Comparison of ENCODE assay signal across 25 cellular contexts in genomic region chr9:136510561-136510960, GRCh38. TPM values are rescaled to one million over a fixed set of nuclear protein-coding genes. Genes with fewer than 3 reads are reported as not detected.
A peak's percentile ranks its signal among the peaks of the same experiment; 100 is the strongest.
DNase-seq lines count a peak whose midpoint lies in the region; ATAC-seq and TF ChIP-seq lines count a peak whose summit lies in the region.
"Had no signal": no experiment of that assay in that cellular context is flagged by ENCODE, and none has a peak within 500 bp of the region (broad histone marks: within the 10 kb centered on the region; RNA-seq: fewer than 3 reads in every experiment).

No MANE protein-coding gene starts in this region.

- no peaks in the 10 kb centered on the region for H3K27me3 ChIP-seq in right cardiac atrium (ENCODE audit: control insufficient read depth, insufficient read depth)
- H3K27me3 ChIP-seq in gastroesophageal sphincter = no peaks in the 10 kb centered on the region
- H3K27me3 ChIP-seq in uterus = no peaks in the 10 kb centered on the region
- H3K27me3 ChIP-seq: testis had no signal

- no peak for TF ChIP-seq EP300 in gastroesophageal sphincter (IDR thresholded peaks at IDR 0.05)

- H3K4me1 ChIP-seq in right cardiac atrium (ENCODE audit: control insufficient read depth, insufficient read depth, low read length) (no peaks in the 10 kb centered on the region), gastroesophageal sphincter (peaks cover 0 to 19% (median 0%) of the 10 kb centered on the region in 3 donors), uterus (no peaks in the 10 kb centered on the region)
- H3K4me1 ChIP-seq: A549, prostate gland, testis had no signal

- DNase-seq in right cardiac atrium (no peak), cardiac septum (ENCODE audit: low spot score) (no peak), uterus (no peak), GM13977 (ENCODE audit: low spot score) (no peak)
- DNase-seq: activated CD4-positive, CD25-positive, alpha-beta regulatory T cell; activated naive CD4-positive, alpha-beta T cell treated with anti-CD3 and anti-CD28 coated beads, Interleukin-2, amount 50 U/mL, for 16 hours; AML-193; amygdala; CD4-positive, alpha-beta T cell; NCI-H1092 treated with DMSO at 0.1 percent for 48 hours; NCI-H187 treated with DMSO at 0.1 percent for 48 hours; NCI-H446; NCI-H774; stimulated activated CD4-positive, alpha-beta T cell treated with anti-CD3 and anti-CD28 coated beads, Interleukin-2, amount 100 ng/mL, for 24 hours; T-helper 1 cell; testis had no signal

- H3K27ac ChIP-seq in right cardiac atrium (ENCODE audit: low read length) (peak overlapping the region; percentile 65), gastroesophageal sphincter (peak overlapping the region in 3 of 4 donors; percentile 74 to 84 (median 80)), skin epidermis (peak overlapping the region in 15 of 21 experiments; percentile 0 to 91 (median 64)), uterus (peak overlapping the region; percentile 36 to 72)
- H3K27ac ChIP-seq: A549, prostate gland, testis had no signal

- WGBS in right cardiac atrium = 82% methylated on average over 26 of the region's 26 CpGs
- no CpG with 5 or more reads among the region's 26 CpGs for WGBS in gastroesophageal sphincter (ENCODE audit: low coverage in 1 of 2), 2 donors

- TF ChIP-seq POLR2A in gastroesophageal sphincter (IDR thresholded peaks at IDR 0.05) = no peak
- no peak for TF ChIP-seq POLR2A in uterus (IDR thresholded peaks at IDR 0.05)

- intact Hi-C loops in right cardiac atrium (cut with DNase I) = no loop called here
- intact Hi-C loops in cardiac septum (cut with DNase I) = no loop called here
- intact Hi-C loops in uterus (cut with DNase I; ENCODE audit: low total_unique reads) = no loop called here

- in situ Hi-C loops in GM13977 (cut with MboI; ENCODE audit: low pct_unique_long_range_greater_than_20kb, low sequenced_read_pairs, unreplicated experiment) = no loop called here

- ATAC-seq in right cardiac atrium = no peak
- ATAC-seq in gastroesophageal sphincter = no peak
- no peak for ATAC-seq in HG03571 (IDR thresholded peaks at IDR 0.05; ENCODE audit: unreplicated experiment)
- ATAC-seq in GM19035 (IDR thresholded peaks at IDR 0.05; ENCODE audit: unreplicated experiment) = no peak
- ATAC-seq: A549, HCT116 had no signal

- H3K4me3 ChIP-seq in right cardiac atrium (ENCODE audit: low read length) (no peak overlapping the region), gastroesophageal sphincter (no peak overlapping the region), skin epidermis (no peak overlapping the region), uterus (no peak overlapping the region)
- H3K4me3 ChIP-seq: A549, coronary artery, prostate gland, smooth muscle cell, testis had no signal

- H3K36me3 ChIP-seq in gastroesophageal sphincter (peaks cover 0 to 100% of the 10 kb centered on the region in 2 donors), uterus (no peaks in the 10 kb centered on the region)

- TF ChIP-seq CTCF in gastroesophageal sphincter (IDR thresholded peaks at IDR 0.05) = no peak
- TF ChIP-seq CTCF in uterus (IDR thresholded peaks at IDR 0.05) = no peak
- no peak for TF ChIP-seq CTCF in GM13977 (IDR thresholded peaks at IDR 0.05; ENCODE audit: extremely low read depth, insufficient read depth, missing control alignments)

- H3K9me3 ChIP-seq in right cardiac atrium (ENCODE audit: control insufficient read depth, low read length) = no peaks in the 10 kb centered on the region
- no peaks in the 10 kb centered on the region for H3K9me3 ChIP-seq in gastroesophageal sphincter
- H3K9me3 ChIP-seq in uterus = no peaks in the 10 kb centered on the region
- H3K9me3 ChIP-seq: A549, prostate gland, testis had no signal

RNA-seq across cellular contexts. Expression of gene SEC16A, which starts 27.7 kb away (rescaled TPM):
- total RNA-seq in right cardiac atrium (10 to 100 TPM; 24.2 to 35.3 (median 28.6) TPM), cardiac septum (33.7 TPM), gastroesophageal sphincter (10 to 100 TPM; 35.5 to 71.0 (median 50.5) TPM), uterus (10 to 100 TPM; 18.8 to 73.2 (median 35.1) TPM)
- polyA plus RNA-seq in right cardiac atrium = 23.1 TPM

RNA-seq across cellular contexts. Expression of gene NOTCH1, which starts 35.3 kb away (rescaled TPM):
- total RNA-seq in right cardiac atrium (10 to 100 TPM; 20.4 to 31.9 (median 29.4) TPM), cardiac septum (29.7 TPM), gastroesophageal sphincter (10 to 100 TPM; 31.1 to 72.1 (median 44.0) TPM), uterus (100 to 1,000 TPM in 1 of 4 donors, 10 to 100 TPM in 3; 19.7 to 109 (median 35.6) TPM)
- polyA plus RNA-seq in right cardiac atrium = 10.8 TPM
